Comparison of ENCODE assay signal across 1 cellular context in the genomic region with DNA sequence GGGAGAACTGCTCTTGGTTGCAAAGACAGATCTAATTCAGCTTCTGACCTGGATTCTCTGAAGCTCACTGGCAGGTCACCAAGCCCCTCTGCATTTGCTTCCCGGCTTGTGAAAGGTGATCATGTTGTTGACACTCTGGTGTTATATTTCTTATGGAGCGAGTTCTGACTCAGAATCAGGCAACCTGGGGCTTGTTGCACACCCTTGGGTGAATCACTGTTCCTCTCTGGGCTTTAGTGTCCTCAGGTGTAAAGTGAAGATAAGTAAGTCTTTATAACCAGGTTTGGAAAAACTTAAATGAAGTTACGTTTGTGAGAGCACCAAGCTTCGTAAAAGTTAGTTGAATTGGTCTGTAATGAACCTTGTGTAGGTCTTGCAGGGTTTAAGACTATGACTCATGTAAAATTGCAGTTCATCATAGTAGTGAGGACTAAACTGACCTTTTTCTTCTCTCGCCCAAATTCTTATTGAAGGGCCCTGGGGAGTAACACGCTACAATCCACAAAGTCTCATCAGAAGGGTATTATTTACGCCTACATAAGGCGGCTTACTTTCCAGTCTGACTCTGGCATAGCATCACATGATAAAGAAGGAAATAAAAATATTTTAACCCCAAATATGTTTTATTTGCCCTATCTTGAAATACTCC.
TF ChIP-seq lines count a peak whose summit lies in the region.

No MANE protein-coding gene starts in this region.

TF ChIP-seq in HCT116, 20 proteins besides CTCF, POLR2A, EP300 and RAD21 (continued from another document):
- no peak for TF ChIP-seq ELF1 (IDR thresholded peaks at IDR 0.05; ENCODE audit: borderline replicate concordance, low read depth)
- TF ChIP-seq EZH2 (IDR thresholded peaks at IDR 0.05): no peak
- TF ChIP-seq EZH2phosphoT487 (IDR thresholded peaks at IDR 0.05; ENCODE audit: borderline replicate concordance): no peak
- TF ChIP-seq EGR1 (IDR thresholded peaks at IDR 0.05; ENCODE audit: low read depth): no peak
- no peak for TF ChIP-seq SRF (IDR thresholded peaks at IDR 0.05; ENCODE audit: low read depth)
- TF ChIP-seq POLR2AphosphoS5 (IDR thresholded peaks at IDR 0.05; ENCODE audit: low read depth, low read length): no peak
- TF ChIP-seq TCF7L2 (IDR thresholded peaks at IDR 0.05; ENCODE audit: borderline replicate concordance, extremely low read depth, insufficient read depth, insufficient read length): no peak
- TF ChIP-seq SP1 (IDR thresholded peaks at IDR 0.05; ENCODE audit: low read depth): peak; percentile 66
- no peak for TF ChIP-seq CBX3 (IDR thresholded peaks at IDR 0.05; ENCODE audit: low read depth)
- TF ChIP-seq JUND (IDR thresholded peaks at IDR 0.05): peak; percentile 68
- no peak for TF ChIP-seq ZNF274 (IDR thresholded peaks at IDR 0.05; ENCODE audit: low read depth, low read length)
- TF ChIP-seq, protein P1, sequence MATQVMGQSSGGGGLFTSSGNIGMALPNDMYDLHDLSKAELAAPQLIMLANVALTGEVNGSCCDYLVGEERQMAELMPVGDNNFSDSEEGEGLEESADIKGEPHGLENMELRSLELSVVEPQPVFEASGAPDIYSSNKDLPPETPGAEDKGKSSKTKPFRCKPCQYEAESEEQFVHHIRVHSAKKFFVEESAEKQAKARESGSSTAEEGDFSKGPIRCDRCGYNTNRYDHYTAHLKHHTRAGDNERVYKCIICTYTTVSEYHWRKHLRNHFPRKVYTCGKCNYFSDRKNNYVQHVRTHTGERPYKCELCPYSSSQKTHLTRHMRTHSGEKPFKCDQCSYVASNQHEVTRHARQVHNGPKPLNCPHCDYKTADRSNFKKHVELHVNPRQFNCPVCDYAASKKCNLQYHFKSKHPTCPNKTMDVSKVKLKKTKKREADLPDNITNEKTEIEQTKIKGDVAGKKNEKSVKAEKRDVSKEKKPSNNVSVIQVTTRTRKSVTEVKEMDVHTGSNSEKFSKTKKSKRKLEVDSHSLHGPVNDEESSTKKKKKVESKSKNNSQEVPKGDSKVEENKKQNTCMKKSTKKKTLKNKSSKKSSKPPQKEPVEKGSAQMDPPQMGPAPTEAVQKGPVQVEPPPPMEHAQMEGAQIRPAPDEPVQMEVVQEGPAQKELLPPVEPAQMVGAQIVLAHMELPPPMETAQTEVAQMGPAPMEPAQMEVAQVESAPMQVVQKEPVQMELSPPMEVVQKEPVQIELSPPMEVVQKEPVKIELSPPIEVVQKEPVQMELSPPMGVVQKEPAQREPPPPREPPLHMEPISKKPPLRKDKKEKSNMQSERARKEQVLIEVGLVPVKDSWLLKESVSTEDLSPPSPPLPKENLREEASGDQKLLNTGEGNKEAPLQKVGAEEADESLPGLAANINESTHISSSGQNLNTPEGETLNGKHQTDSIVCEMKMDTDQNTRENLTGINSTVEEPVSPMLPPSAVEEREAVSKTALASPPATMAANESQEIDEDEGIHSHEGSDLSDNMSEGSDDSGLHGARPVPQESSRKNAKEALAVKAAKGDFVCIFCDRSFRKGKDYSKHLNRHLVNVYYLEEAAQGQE (IDR thresholded peaks at IDR 0.05; ENCODE audit: low read depth): no peak
- TF ChIP-seq ZFX (IDR thresholded peaks at IDR 0.05): no peak
TF ChIP-seq in HCT116: peak in this region for 4.
